1 cellular context compared by ENCODE assay signal in the genomic region with DNA sequence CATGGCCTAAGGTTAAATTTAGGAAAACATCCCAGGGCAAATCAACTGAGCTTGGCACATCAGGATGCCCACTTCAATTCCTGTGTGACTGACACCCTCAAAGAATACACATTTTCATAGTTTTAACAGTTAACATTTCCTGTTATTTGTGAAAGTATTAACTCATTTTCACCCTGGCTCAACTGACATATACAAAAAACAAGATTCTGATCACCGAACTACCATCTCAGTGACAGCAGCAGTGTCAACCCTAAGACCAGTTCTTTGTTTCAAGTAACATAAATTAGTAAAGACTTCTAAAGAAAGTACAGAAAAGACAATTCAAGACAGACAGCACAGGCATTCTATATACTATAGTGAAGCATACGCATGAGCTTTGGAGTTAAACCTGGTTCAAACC.
TF ChIP-seq lines count a peak whose summit lies in the region.

No MANE protein-coding gene starts in this region.

TF ChIP-seq in WTC11, 78 proteins besides CTCF, POLR2A, EP300 and RAD21 (continued from another document):
- TF ChIP-seq, protein P1, sequence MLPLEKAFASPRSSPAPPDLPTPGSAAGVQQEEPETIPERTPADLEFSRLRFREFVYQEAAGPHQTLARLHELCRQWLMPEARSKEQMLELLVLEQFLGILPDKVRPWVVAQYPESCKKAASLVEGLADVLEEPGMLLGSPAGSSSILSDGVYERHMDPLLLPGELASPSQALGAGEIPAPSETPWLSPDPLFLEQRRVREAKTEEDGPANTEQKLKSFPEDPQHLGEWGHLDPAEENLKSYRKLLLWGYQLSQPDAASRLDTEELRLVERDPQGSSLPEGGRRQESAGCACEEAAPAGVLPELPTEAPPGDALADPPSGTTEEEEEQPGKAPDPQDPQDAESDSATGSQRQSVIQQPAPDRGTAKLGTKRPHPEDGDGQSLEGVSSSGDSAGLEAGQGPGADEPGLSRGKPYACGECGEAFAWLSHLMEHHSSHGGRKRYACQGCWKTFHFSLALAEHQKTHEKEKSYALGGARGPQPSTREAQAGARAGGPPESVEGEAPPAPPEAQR (CRISPR knock-in tag; IDR thresholded peaks at IDR 0.05), result no peak
- TF ChIP-seq CREB1 (CRISPR knock-in tag; IDR thresholded peaks at IDR 0.05), result no peak
